In genomic region chr2:96962567-96963203, GRCh38 we compare ENCODE assay signal across 9 cellular contexts. TPM values are rescaled to one million over a fixed set of nuclear protein-coding genes. Genes with fewer than 3 reads are reported as not detected.
DNase-seq lines count a peak whose midpoint lies in the region; ATAC-seq lines count a peak whose summit lies in the region.
"Had no signal": no experiment of that assay in that cellular context is flagged by ENCODE, and none has a peak within 500 bp of the region (broad histone marks: within the 10 kb centered on the region; RNA-seq: fewer than 3 reads in every experiment).

No MANE protein-coding gene starts in this region.

- no peaks in the 10 kb centered on the region for H3K9me3 Mint-ChIP-seq in T-cell

- H3K27ac Mint-ChIP-seq in T-cell: peak overlapping the region; percentile 90 to 92

- H3K36me3 Mint-ChIP-seq in T-cell: no peaks in the 10 kb centered on the region

- intact Hi-C loops in left ventricle myocardium superior (cut with micrococcal nuclease): no loop called here

- DNase-seq in CD1c-positive myeloid dendritic cell (ENCODE audit: extremely low spot score) (peak; percentile 49), T-cell (peak; percentile 75 to 96 (median 90)), AG08395 (ENCODE audit: low spot score) (no peak), kidney glomerular epithelial cell (lab: John Stamatoyannopoulos, UW) (no peak), left ventricle myocardium superior (no peak)
- DNase-seq in activated T-helper 9 cell treated with anti-CD3 and anti-CD28 coated beads, Interleukin-2, amount 50 U/mL, for 16 hours (ENCODE audit: low read depth): peak; percentile 49
- DNase-seq in stimulated activated CD4-positive, alpha-beta T cell treated with anti-CD3 and anti-CD28 coated beads, Interleukin-15, amount 100 ng/mL, for 48 hours (ENCODE audit: low read depth in 2 of 2): peak; percentile 44 to 47

- peak overlapping the region; percentile 61 to 76 (median 63) for H3K4me3 Mint-ChIP-seq in T-cell

- CTCF ChIA-PET in T-cell (lab: Charles Lee): interaction anchor here (0.6 to 1.7 kb wide), 10 partner anchors 8 to 970 kb away, joined by 3 to 47 read pairs (median 4); partner anchors contain the start of genes ANKRD39 (in 2 of the 2) and CNNM3 (in 1 of the 2)

- ATAC-seq in T-cell (replicated peaks in 1 of 4) (peak; percentile 86 to 89 (median 88)), HG02571 (IDR thresholded peaks at IDR 0.05; ENCODE audit: unreplicated experiment) (no peak), left ventricle myocardium superior (no peak)

- POLR2A ChIA-PET in T-cell (lab: Charles Lee): interaction anchor here (0.6 to 0.9 kb wide), 3 partner anchors 9 to 105 kb away, joined by 3 to 9 read pairs (median 4); partner anchors contain the start of gene ANKRD39 (in 1 of the 2)

- H3K27me3 Mint-ChIP-seq in T-cell: no peaks in the 10 kb centered on the region

- H3K4me1 Mint-ChIP-seq in T-cell: peaks cover 73 to 77% (median 75%) of the 10 kb centered on the region in 3 donors

RNA-seq across cellular contexts. Expression of gene FAM178B, which starts 23.7 kb away (rescaled TPM):
- total RNA-seq in T-cell: 1 to 10 TPM in 4 of 5 donors, under 1 TPM in 1; 0.86 to 1.7 (median 1.2) TPM
- total RNA-seq in left ventricle myocardium superior: not detected
- total RNA-seq: renal cortical epithelial cell had no signal

Comparison
In these comparisons a context has a peak if more than half of its experiments do, and no peak if none do; other contexts are left out.
1. DNase-seq: peak in CD1c-positive myeloid dendritic cell (single experiment), T-cell (34 of 34), activated T-helper 9 cell treated with anti-CD3 and anti-CD28 coated beads, Interleukin-2, amount 50 U/mL, for 16 hours (single experiment) and stimulated activated CD4-positive, alpha-beta T cell treated with anti-CD3 and anti-CD28 coated beads, Interleukin-15, amount 100 ng/mL, for 48 hours (2 of 2); none in AG08395 (single experiment), kidney glomerular epithelial cell (single experiment) and left ventricle myocardium superior (single experiment).
2. ATAC-seq: peak in T-cell (4 of 4); none in HG02571 (single experiment) and left ventricle myocardium superior (single experiment).